ENCODE assay signal across 9 cellular contexts in genomic region chr10:42755028-42755451, GRCh38. TPM values are rescaled to one million over a fixed set of nuclear protein-coding genes. Genes with fewer than 3 reads are reported as not detected.
DNase-seq lines count a peak whose midpoint lies in the region; ATAC-seq and TF ChIP-seq lines count a peak whose summit lies in the region.
"Had no signal": no experiment of that assay in that cellular context is flagged by ENCODE, and none has a peak within 500 bp of the region (broad histone marks: within the 10 kb centered on the region; RNA-seq: fewer than 3 reads in every experiment).

No MANE protein-coding gene starts in this region.

- peaks cover 65% of the 10 kb centered on the region for H3K27me3 Mint-ChIP-seq in GM23338 (ENCODE audit: insufficient read depth, low read depth, poor library complexity)

- in situ Hi-C loops in astrocyte of the cerebellum (cut with HindIII; ENCODE audit: low sequenced_read_pairs): no loop called here

- H2AFZ ChIP-seq in GM23338: peak overlapping the region; percentile 99

- H3K4me3 Mint-ChIP-seq in GM23338: peak overlapping the region; percentile 65

- no peaks in the 10 kb centered on the region; the same call in 1 of the 2 replicates for H4K20me1 ChIP-seq in GM23338 (replicated peaks; ENCODE audit: insufficient read depth)

- no peaks in the 10 kb centered on the region for H3K4me1 Mint-ChIP-seq in GM23338

- H3K4me1 ChIP-seq in GM23338 (ENCODE audit: insufficient read depth): no peaks in the 10 kb centered on the region
- no peaks in the 10 kb centered on the region for H3K4me1 ChIP-seq in iPS-20b (ENCODE audit: insufficient read depth, low read length)
- peaks cover 20 to 26% (median 24%) of the 10 kb centered on the region in 3 donors for H3K4me1 ChIP-seq in skeletal muscle tissue (ENCODE audit: control insufficient read depth in 3 of 3, insufficient read depth in 3 of 3, low read length in 3 of 3)
- no peaks in the 10 kb centered on the region for H3K4me1 ChIP-seq in BE2C

- H3K9me2 ChIP-seq in GM23338 (ENCODE audit: insufficient read depth): no peaks in the 10 kb centered on the region

- H3F3A ChIP-seq in GM23338 (replicated peaks; ENCODE audit: low read depth): no peaks in the 10 kb centered on the region

- H3K36me3 Mint-ChIP-seq in GM23338 (ENCODE audit: low read depth): no peaks in the 10 kb centered on the region; the same call in 2 of the 3 replicates

- peak overlapping the region; percentile 92 for H3K4me2 ChIP-seq in GM23338

- H3K9me3 ChIP-seq in iPS-20b (ENCODE audit: insufficient read depth, low read depth, low read length): no peaks in the 10 kb centered on the region
- no peaks in the 10 kb centered on the region for H3K9me3 ChIP-seq in skeletal muscle tissue (ENCODE audit: control insufficient read depth in 3 of 3, low read length in 3 of 3)
- no peaks in the 10 kb centered on the region for H3K9me3 ChIP-seq in BE2C

- H3K27me3 ChIP-seq in GM23338 (ENCODE audit: insufficient read depth) (peaks cover 69% of the 10 kb centered on the region), iPS-20b (ENCODE audit: insufficient read depth, low read length) (peaks cover 88% of the 10 kb centered on the region), skeletal muscle tissue (ENCODE audit: control insufficient read depth in 3 of 3, insufficient read depth in 3 of 3, low read length in 3 of 3) (peaks cover 8 to 67% (median 47%) of the 10 kb centered on the region in 3 donors), BE2C (peaks cover 66% of the 10 kb centered on the region)

- H3K9me3 Mint-ChIP-seq in GM23338: peaks cover 4% of the 10 kb centered on the region; the same call in 2 of the 3 replicates

- H3K27ac ChIP-seq in GM23338 (ENCODE audit: low read depth) (no peak overlapping the region), iPS-20b (ENCODE audit: low read length) (no peak overlapping the region), skeletal muscle tissue (ENCODE audit: low read depth, low read length) (no peak overlapping the region)

- H3K27ac Mint-ChIP-seq in GM23338: no peak overlapping the region

- peak; percentile 63 for ATAC-seq in GM23338

- H3K36me3 ChIP-seq in GM23338 (ENCODE audit: insufficient read depth) (no peaks in the 10 kb centered on the region), iPS-20b (ENCODE audit: insufficient read depth, low read depth, low read length) (no peaks in the 10 kb centered on the region), skeletal muscle tissue (ENCODE audit: control insufficient read depth in 3 of 3, insufficient read depth in 3 of 3, low read length in 3 of 3) (no peaks in the 10 kb centered on the region), BE2C (no peaks in the 10 kb centered on the region)

- DNase-seq in GM23338 (ENCODE audit: low spot score) (peak; percentile 55), astrocyte of the cerebellum (ENCODE audit: low read depth) (no peak), NCI-H128 (lab: John Stamatoyannopoulos, UW; ENCODE audit: unreplicated experiment) (no peak), GM03348 (ENCODE audit: low spot score) (no peak), BE2C (no peak), OCI-M2 (lab: John Stamatoyannopoulos, UW; ENCODE audit: unreplicated experiment) (no peak)
- DNase-seq: NCI-H345 had no signal

- H3K4me3 ChIP-seq in GM23338 (peak overlapping the region; percentile 74), astrocyte of the cerebellum (ENCODE audit: low read depth, low read length) (peak overlapping the region; percentile 38), iPS-20b (ENCODE audit: low read length) (peak overlapping the region; percentile 70; the same call in 1 of the 2 replicates), skeletal muscle tissue (ENCODE audit: low read length in 3 of 3) (peak overlapping the region; percentile 68 to 71 (median 69)), BE2C (ENCODE audit: low read depth, low read length) (no peak overlapping the region; the same call in 1 of the 2 replicates)

- TF ChIP-seq CTCF in GM23338 (conservative IDR thresholded peaks at IDR 0.05; ENCODE audit: low read depth in 2 of 2): peak in 1 of 2 experiments; percentile 10; a peak in 1 of 4 replicates
- TF ChIP-seq CTCF in astrocyte of the cerebellum (IDR thresholded peaks at IDR 0.05; ENCODE audit: low read depth, low read length, missing control alignments): no peak
- no peak for TF ChIP-seq CTCF in BE2C (IDR thresholded peaks at IDR 0.05; ENCODE audit: low read depth, low read length)

- H3K9ac ChIP-seq in iPS-20b (ENCODE audit: low read depth, low read length) (no peak overlapping the region), skeletal muscle tissue (ENCODE audit: low read depth in 1 of 3, low read length in 3 of 3) (peak overlapping the region in 2 of 3 donors; percentile 45 to 61)

- H3K79me2 ChIP-seq in GM23338 (replicated peaks; ENCODE audit: insufficient read depth): no peaks in the 10 kb centered on the region

TF ChIP-seq in GM23338, 12 proteins besides CTCF, POLR2A, EP300 and RAD21:
- TF ChIP-seq ETS1 (IDR thresholded peaks at IDR 0.05) (no peak), EZH2 (IDR thresholded peaks at IDR 0.05; ENCODE audit: low read depth, unreplicated experiment) (peak; percentile 33)

RNA-seq across cellular contexts. Expression of gene BMS1, which starts 27.6 kb away (rescaled TPM):
- 37.1 and 37.7 TPM in 2 replicates for total RNA-seq in GM23338 (2014; rRNA removed; shearing (Covaris generic))
- polyA plus RNA-seq in GM23338 (2016; fragmentation: Nextera tagmentation; extraction: Ambion mirVana): 22.1 and 26.4 TPM in 2 replicates
- total RNA-seq in skeletal muscle tissue: 10.4 TPM
- polyA plus RNA-seq in BE2C (2012; ENCODE audit: insufficient read depth, insufficient read length, low read depth): 23.5 TPM
